ENCODE assay signal across 14 cellular contexts in the genomic region with DNA sequence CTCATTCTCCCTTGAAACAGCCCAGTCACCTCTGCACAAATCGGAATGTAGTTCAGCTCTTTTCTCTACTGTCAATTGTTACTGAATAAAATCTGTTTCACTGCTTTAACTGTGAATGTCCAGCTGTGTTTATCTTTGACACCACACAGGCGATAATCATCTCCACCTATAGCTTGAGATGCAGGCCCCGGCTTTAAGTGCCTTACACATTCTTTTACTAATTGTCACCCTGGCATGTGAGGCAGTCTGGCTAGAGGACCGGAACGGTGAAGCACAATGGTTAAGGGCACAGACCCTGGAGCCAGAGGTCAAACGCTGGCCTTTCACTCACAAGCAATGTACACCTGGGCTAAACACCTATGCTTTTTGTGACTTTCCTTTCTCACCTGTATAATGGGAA.
DNase-seq lines count a peak whose midpoint lies in the region; ATAC-seq and TF ChIP-seq lines count a peak whose summit lies in the region.
"Had no signal": no experiment of that assay in that cellular context is flagged by ENCODE, and none has a peak within 500 bp of the region (broad histone marks: within the 10 kb centered on the region; RNA-seq: fewer than 3 reads in every experiment).

No MANE protein-coding gene starts in this region.

- TF ChIP-seq CTCF in GM23338 (conservative IDR thresholded peaks at IDR 0.05; ENCODE audit: low read depth in 2 of 2) (no peak), progenitor cell of endocrine pancreas (IDR thresholded peaks at IDR 0.05; ENCODE audit: unreplicated experiment) (no peak)

- H3K9me3 Mint-ChIP-seq in GM23338 = no peaks in the 10 kb centered on the region
- H3K9me3 Mint-ChIP-seq in progenitor cell of endocrine pancreas (ENCODE audit: low read depth) = no peaks in the 10 kb centered on the region
- H3K9me3 Mint-ChIP-seq: CD8-positive, alpha-beta T cell had no signal

- H3K36me3 ChIP-seq in GM23338 (ENCODE audit: insufficient read depth) = no peaks in the 10 kb centered on the region
- H3K36me3 ChIP-seq: BE2C, HAP-1 had no signal

- no peak overlapping the region for H3K4me3 ChIP-seq in GM23338
- H3K4me3 ChIP-seq: A549, GM12878, HAP-1 had no signal

- H3K4me2 ChIP-seq in GM23338 = no peak overlapping the region
- H3K4me2 ChIP-seq: A549 had no signal

- peak overlapping the region; percentile 39; the same call in 1 of the 2 replicates for H3K27ac Mint-ChIP-seq in GM23338
- peak overlapping the region; percentile 18 for H3K27ac Mint-ChIP-seq in progenitor cell of endocrine pancreas
- H3K27ac Mint-ChIP-seq: CD8-positive, alpha-beta T cell had no signal

- H3K4me1 Mint-ChIP-seq in GM23338 (peaks cover 4% of the 10 kb centered on the region; the same call in 2 of the 3 replicates), progenitor cell of endocrine pancreas (ENCODE audit: low read depth) (peaks cover 8% of the 10 kb centered on the region)
- H3K4me1 Mint-ChIP-seq: CD14-positive monocyte had no signal

- H3F3A ChIP-seq in GM23338 (replicated peaks; ENCODE audit: low read depth) = no peaks in the 10 kb centered on the region

- no peaks in the 10 kb centered on the region for H3K79me2 ChIP-seq in GM23338 (replicated peaks; ENCODE audit: insufficient read depth)

- no peaks in the 10 kb centered on the region for H3K27me3 ChIP-seq in GM23338 (ENCODE audit: insufficient read depth)
- H3K27me3 ChIP-seq: BE2C had no signal

- no peak overlapping the region for H2AFZ ChIP-seq in GM23338

- H3K27me3 Mint-ChIP-seq in GM23338 (ENCODE audit: insufficient read depth, low read depth, poor library complexity) (no peaks in the 10 kb centered on the region), progenitor cell of endocrine pancreas (peaks cover 12% of the 10 kb centered on the region)

- H3K36me3 Mint-ChIP-seq in GM23338 (ENCODE audit: low read depth) (no peaks in the 10 kb centered on the region), progenitor cell of endocrine pancreas (ENCODE audit: insufficient read depth) (no peaks in the 10 kb centered on the region)
- H3K36me3 Mint-ChIP-seq: CD14-positive monocyte; CD8-positive, alpha-beta T cell had no signal

- no peak overlapping the region for H3K27ac ChIP-seq in GM23338 (ENCODE audit: low read depth)
- H3K27ac ChIP-seq: A549 had no signal

- no peak overlapping the region for H3K4me3 Mint-ChIP-seq in GM23338
- H3K4me3 Mint-ChIP-seq in progenitor cell of endocrine pancreas (ENCODE audit: low read depth) = no peak overlapping the region
- H3K4me3 Mint-ChIP-seq: CD14-positive monocyte; CD8-positive, alpha-beta T cell had no signal

- no peaks in the 10 kb centered on the region for H3K4me1 ChIP-seq in GM23338 (ENCODE audit: insufficient read depth)
- H3K4me1 ChIP-seq: A549, BE2C, Caco-2, HAP-1 had no signal

- no peak for ATAC-seq in GM23338
- ATAC-seq in GM21390 (IDR thresholded peaks at IDR 0.05; ENCODE audit: unreplicated experiment) = no peak
- ATAC-seq in GM18505 (IDR thresholded peaks at IDR 0.05; ENCODE audit: unreplicated experiment) = no peak
- ATAC-seq: A549; CD8-positive, alpha-beta T cell; GM12878 had no signal

- H4K20me1 ChIP-seq in GM23338 (replicated peaks; ENCODE audit: insufficient read depth) = no peaks in the 10 kb centered on the region; the same call in 1 of the 2 replicates

- no peak for TF ChIP-seq POLR2A in GM18505 (IDR thresholded peaks at IDR 0.05; ENCODE audit: borderline replicate concordance, extremely low read depth, insufficient read depth, insufficient read length)

- no peak for DNase-seq in GM23338 (ENCODE audit: low spot score)
- DNase-seq in NCI-H146 treated with DMSO at 0.1 percent for 48 hours (lab: John Stamatoyannopoulos, UW; ENCODE audit: unreplicated experiment) = peak; percentile 48
- peak; percentile 65 for DNase-seq in islet precursor cell
- DNase-seq in progenitor cell of endocrine pancreas (ENCODE audit: low spot score, unreplicated experiment) = no peak
- DNase-seq: BE2C; Caco-2; CD8-positive, alpha-beta T cell; IMR-90 had no signal

- H3K9me2 ChIP-seq in GM23338 (ENCODE audit: insufficient read depth) = peaks cover 10% of the 10 kb centered on the region; the same call in 1 of the 2 replicates

TF ChIP-seq in GM23338, 12 proteins besides CTCF, POLR2A, EP300 and RAD21:
- TF ChIP-seq JUNB (IDR thresholded peaks at IDR 0.05; ENCODE audit: unreplicated experiment) (no peak), EZH2 (IDR thresholded peaks at IDR 0.05; ENCODE audit: low read depth, unreplicated experiment) (no peak), EZH2phosphoT487 (IDR thresholded peaks at IDR 0.05; ENCODE audit: unreplicated experiment) (no peak), ZNF331 (CRISPR knock-in tag; IDR thresholded peaks at IDR 0.05; ENCODE audit: low read depth) (no peak), ZNF462 (CRISPR knock-in tag; IDR thresholded peaks at IDR 0.05) (no peak)

Comparison
In these comparisons a context has a peak if more than half of its experiments do, and no peak if none do; other contexts are left out.
1. DNase-seq: peak in NCI-H146 treated with DMSO at 0.1 percent for 48 hours (single experiment) and islet precursor cell (single experiment); none in GM23338 (single experiment) and progenitor cell of endocrine pancreas (single experiment).